17 cellular contexts compared by ENCODE assay signal in genomic region chr19:51359294-51359693, GRCh38. TPM values are rescaled to one million over a fixed set of nuclear protein-coding genes. Genes with fewer than 3 reads are reported as not detected.
A peak's percentile ranks its signal among the peaks of the same experiment; 100 is the strongest.
DNase-seq lines count a peak whose midpoint lies in the region; ATAC-seq and TF ChIP-seq lines count a peak whose summit lies in the region.
"Had no signal": no experiment of that assay in that cellular context is flagged by ENCODE, and none has a peak within 500 bp of the region (broad histone marks: within the 10 kb centered on the region; RNA-seq: fewer than 3 reads in every experiment).

No MANE protein-coding gene starts in this region.

- ATAC-seq in activated CD4-positive, alpha-beta T cell treated with anti-CD3 and anti-CD28 coated beads for 36 hours, result no peak
- ATAC-seq in foreskin keratinocyte, result peak; percentile 79
- no peak for ATAC-seq in naive thymus-derived CD4-positive, alpha-beta T cell

- intact Hi-C loops in activated CD4-positive, alpha-beta T cell treated with anti-CD3 and anti-CD28 coated beads for 36 hours (cut with DNase I, micrococcal nuclease), result no loop called here
- intact Hi-C loops in naive thymus-derived CD4-positive, alpha-beta T cell (cut with micrococcal nuclease), result no loop called here

- no peaks in the 10 kb centered on the region for H3K27me3 Mint-ChIP-seq in activated CD4-positive, alpha-beta T cell treated with anti-CD3 and anti-CD28 coated beads, Interleukin-2, amount 10 ng/mL, durations not matched to agents 7 days and 5 days
- H3K27me3 Mint-ChIP-seq in activated CD4-positive, alpha-beta T cell treated with anti-CD3 and anti-CD28 coated beads for 36 hours, result no peaks in the 10 kb centered on the region
- H3K27me3 Mint-ChIP-seq in naive thymus-derived CD4-positive, alpha-beta T cell, result no peaks in the 10 kb centered on the region

- in situ Hi-C loops in GM13976 (cut with MboI; ENCODE audit: low sequenced_read_pairs, unreplicated experiment), result no loop called here

- no peak overlapping the region for H3K4me3 ChIP-seq in stomach smooth muscle (ENCODE audit: low read length in 2 of 2)
- no peak overlapping the region for H3K4me3 ChIP-seq in naive thymus-derived CD4-positive, alpha-beta T cell (ENCODE audit: low read length)
- H3K4me3 ChIP-seq: SJCRH30, thyroid gland had no signal

- no peak for TF ChIP-seq CTCF in foreskin keratinocyte (conservative IDR thresholded peaks at IDR 0.05)
- no peak for TF ChIP-seq CTCF in GM13976 (IDR thresholded peaks at IDR 0.05; ENCODE audit: borderline replicate concordance, control extremely low read depth, extremely low read depth, insufficient read depth, missing control alignments)

- H3K4me1 ChIP-seq in foreskin keratinocyte (peaks cover 3% of the 10 kb centered on the region), stomach smooth muscle (ENCODE audit: control insufficient read depth, insufficient read depth, low read length) (peaks cover 34% of the 10 kb centered on the region)
- H3K4me1 ChIP-seq in naive thymus-derived CD4-positive, alpha-beta T cell (ENCODE audit: control insufficient read depth in 2 of 2, insufficient read depth in 2 of 2, low read length in 2 of 2), result peaks cover 7 to 20% of the 10 kb centered on the region in 2 donors
- H3K4me1 ChIP-seq: SJCRH30 had no signal

- H3K9me3 Mint-ChIP-seq in activated CD4-positive, alpha-beta T cell treated with anti-CD3 and anti-CD28 coated beads, Interleukin-2, amount 10 ng/mL, durations not matched to agents 7 days and 5 days, result no peaks in the 10 kb centered on the region
- H3K9me3 Mint-ChIP-seq in activated CD4-positive, alpha-beta T cell treated with anti-CD3 and anti-CD28 coated beads for 36 hours (ENCODE audit: low read depth), result peaks cover 2% of the 10 kb centered on the region
- no peaks in the 10 kb centered on the region for H3K9me3 Mint-ChIP-seq in naive thymus-derived CD4-positive, alpha-beta T cell

- H3K27me3 ChIP-seq in foreskin keratinocyte (no peaks in the 10 kb centered on the region), stomach smooth muscle (ENCODE audit: control insufficient read depth in 1 of 2, insufficient read depth in 2 of 2, low read length in 2 of 2) (no peaks in the 10 kb centered on the region)
- H3K27me3 ChIP-seq in naive thymus-derived CD4-positive, alpha-beta T cell (ENCODE audit: control insufficient read depth in 2 of 2, insufficient read depth in 2 of 2, low read length in 2 of 2), result no peaks in the 10 kb centered on the region
- H3K27me3 ChIP-seq: SJCRH30, thyroid gland had no signal

- peak overlapping the region in 1 of 2 donors; percentile 29 for H3K9ac ChIP-seq in stomach smooth muscle (ENCODE audit: low read length in 2 of 2)

- DNase-seq in activated CD4-positive, alpha-beta T cell treated with anti-CD3 and anti-CD28 coated beads, Interleukin-2, amount 10 ng/mL, durations not matched to agents 7 days and 5 days, result no peak
- DNase-seq in activated CD4-positive, alpha-beta T cell treated with anti-CD3 and anti-CD28 coated beads for 36 hours, result no peak
- DNase-seq in amniotic epithelial cell (ENCODE audit: low read depth), result peak; percentile 98
- DNase-seq in foreskin keratinocyte, result peak; percentile 74 to 82
- DNase-seq in GM13976 (ENCODE audit: low spot score), result no peak
- DNase-seq in naive thymus-derived CD4-positive, alpha-beta T cell, result no peak
- DNase-seq in GDM1 (lab: John Stamatoyannopoulos, UW), result no peak
- DNase-seq: activated CD4-positive, alpha-beta T cell treated with anti-CD3 and anti-CD28 coated beads for 1 hour; GF-D8; GOT3; immature natural killer cell; NCI-H446; SJCRH30; thyroid gland had no signal

- CTCF ChIA-PET in activated CD4-positive, alpha-beta T cell treated with anti-CD3 and anti-CD28 coated beads, Interleukin-2, amount 10 ng/mL, durations not matched to agents 7 days and 5 days (lab: Charles Lee), result interaction anchor here (0.7 to 2.7 kb wide), 4 partner anchors 9 to 35 kb away, joined by 3 to 8 read pairs (median 3); no protein-coding TSS in a partner anchor
- CTCF ChIA-PET in activated CD4-positive, alpha-beta T cell treated with anti-CD3 and anti-CD28 coated beads for 36 hours (lab: Charles Lee), result interaction anchor here (0.6 to 1.8 kb wide), 4 partner anchors 11 to 62 kb away, joined by 3 to 9 read pairs (median 7); partner anchors contain the start of gene VSIG10L
- CTCF ChIA-PET in naive thymus-derived CD4-positive, alpha-beta T cell (lab: Charles Lee), result interaction anchor here (0.6 kb wide), 1 partner anchor 292 kb away, joined by 8 read pairs; no protein-coding TSS in a partner anchor

- H3K27ac ChIP-seq in foreskin keratinocyte (no peak overlapping the region), stomach smooth muscle (ENCODE audit: low read length) (peak overlapping the region; percentile 55)
- no peak overlapping the region for H3K27ac ChIP-seq in naive thymus-derived CD4-positive, alpha-beta T cell (ENCODE audit: low read depth, low read length)
- H3K27ac ChIP-seq: SJCRH30, thyroid gland had no signal

- H3K27ac Mint-ChIP-seq in activated CD4-positive, alpha-beta T cell treated with anti-CD3 and anti-CD28 coated beads, Interleukin-2, amount 10 ng/mL, durations not matched to agents 7 days and 5 days, result peak overlapping the region; percentile 17
- no peak overlapping the region for H3K27ac Mint-ChIP-seq in activated CD4-positive, alpha-beta T cell treated with anti-CD3 and anti-CD28 coated beads for 36 hours
- H3K27ac Mint-ChIP-seq in naive thymus-derived CD4-positive, alpha-beta T cell, result peak overlapping the region in 2 of 9 donors; percentile 50 to 72
- H3K27ac Mint-ChIP-seq: immature natural killer cell had no signal

- H3K36me3 ChIP-seq in stomach smooth muscle (ENCODE audit: control insufficient read depth in 2 of 2, insufficient read depth in 2 of 2, low read length in 2 of 2), result peaks cover 0 to 2% of the 10 kb centered on the region in 2 donors
- H3K36me3 ChIP-seq in naive thymus-derived CD4-positive, alpha-beta T cell (ENCODE audit: control insufficient read depth in 2 of 3, insufficient read depth in 3 of 3, low read length in 3 of 3), result no peaks in the 10 kb centered on the region
- H3K36me3 ChIP-seq: SJCRH30, thyroid gland had no signal

- H3K4me3 Mint-ChIP-seq in activated CD4-positive, alpha-beta T cell treated with anti-CD3 and anti-CD28 coated beads, Interleukin-2, amount 10 ng/mL, durations not matched to agents 7 days and 5 days, result no peak overlapping the region
- no peak overlapping the region for H3K4me3 Mint-ChIP-seq in activated CD4-positive, alpha-beta T cell treated with anti-CD3 and anti-CD28 coated beads for 36 hours
- H3K4me3 Mint-ChIP-seq in naive thymus-derived CD4-positive, alpha-beta T cell, result no peak overlapping the region
- H3K4me3 Mint-ChIP-seq: immature natural killer cell had no signal

- H3K9me3 ChIP-seq in stomach smooth muscle (ENCODE audit: control insufficient read depth in 2 of 2, low read length in 2 of 2), result no peaks in the 10 kb centered on the region
- no peaks in the 10 kb centered on the region for H3K9me3 ChIP-seq in naive thymus-derived CD4-positive, alpha-beta T cell (ENCODE audit: control insufficient read depth in 2 of 3, low read length in 3 of 3)
- H3K9me3 ChIP-seq: SJCRH30, thyroid gland had no signal

- peaks cover 13% of the 10 kb centered on the region for H3K36me3 Mint-ChIP-seq in activated CD4-positive, alpha-beta T cell treated with anti-CD3 and anti-CD28 coated beads, Interleukin-2, amount 10 ng/mL, durations not matched to agents 7 days and 5 days (ENCODE audit: low read depth)
- peaks cover 20% of the 10 kb centered on the region for H3K36me3 Mint-ChIP-seq in activated CD4-positive, alpha-beta T cell treated with anti-CD3 and anti-CD28 coated beads for 36 hours (ENCODE audit: low read depth)
- H3K36me3 Mint-ChIP-seq in naive thymus-derived CD4-positive, alpha-beta T cell, result peaks cover 0 to 14% (median 0%) of the 10 kb centered on the region in 5 donors

- H3K4me1 Mint-ChIP-seq in activated CD4-positive, alpha-beta T cell treated with anti-CD3 and anti-CD28 coated beads, Interleukin-2, amount 10 ng/mL, durations not matched to agents 7 days and 5 days, result peaks cover 55% of the 10 kb centered on the region
- peaks cover 55% of the 10 kb centered on the region for H3K4me1 Mint-ChIP-seq in activated CD4-positive, alpha-beta T cell treated with anti-CD3 and anti-CD28 coated beads for 36 hours
- peaks cover 35 to 52% (median 43%) of the 10 kb centered on the region in 7 donors for H3K4me1 Mint-ChIP-seq in naive thymus-derived CD4-positive, alpha-beta T cell

- POLR2A ChIA-PET in activated CD4-positive, alpha-beta T cell treated with anti-CD3 and anti-CD28 coated beads, Interleukin-2, amount 10 ng/mL, durations not matched to agents 7 days and 5 days (lab: Charles Lee), result interaction anchor here (0.6 kb wide), 1 partner anchor 11 kb away, joined by 3 read pairs; no protein-coding TSS in a partner anchor
- POLR2A ChIA-PET in activated CD4-positive, alpha-beta T cell treated with anti-CD3 and anti-CD28 coated beads for 36 hours (lab: Charles Lee), result interaction anchor here (0.6 kb wide), 1 partner anchor 1018 kb away, joined by 3 read pairs; no protein-coding TSS in a partner anchor
- POLR2A ChIA-PET in naive thymus-derived CD4-positive, alpha-beta T cell (lab: Charles Lee), result interaction anchor here (0.7 to 1.1 kb wide), 2 partner anchors 21 to 297 kb away, joined by 3 to 5 read pairs; no protein-coding TSS in a partner anchor

RNA-seq across cellular contexts. Expression of gene ETFB, which starts 6.9 kb away (rescaled TPM):
- total RNA-seq in activated CD4-positive, alpha-beta T cell treated with anti-CD3 and anti-CD28 coated beads, Interleukin-2, amount 10 ng/mL, durations not matched to agents 7 days and 5 days, result 100 to 1,000 TPM; 108 to 132 TPM
- total RNA-seq in activated CD4-positive, alpha-beta T cell treated with anti-CD3 and anti-CD28 coated beads for 36 hours, result 100 to 1,000 TPM; 108 to 172 TPM
- 74.1 and 82.2 TPM in 2 replicates for total RNA-seq in foreskin keratinocyte
- 119 and 120 TPM in 2 replicates for polyA plus RNA-seq in foreskin keratinocyte
- 10 to 100 TPM; 31.8 to 90.3 (median 47.1) TPM for total RNA-seq in naive thymus-derived CD4-positive, alpha-beta T cell
- 10 to 100 TPM; 78.0 to 83.7 TPM for polyA plus RNA-seq in naive thymus-derived CD4-positive, alpha-beta T cell

RNA-seq across cellular contexts. Expression of gene CLDND2, which starts 9.5 kb away (rescaled TPM):
- 1 to 10 TPM; 3.1 to 3.3 TPM for total RNA-seq in activated CD4-positive, alpha-beta T cell treated with anti-CD3 and anti-CD28 coated beads, Interleukin-2, amount 10 ng/mL, durations not matched to agents 7 days and 5 days
- 1 to 10 TPM; 3.2 to 4.9 TPM for total RNA-seq in activated CD4-positive, alpha-beta T cell treated with anti-CD3 and anti-CD28 coated beads for 36 hours
- total RNA-seq in foreskin keratinocyte, result 0.42 TPM in 1 of 2 replicates, not detected in the other
- 0.58 and 0.97 TPM in 2 replicates for polyA plus RNA-seq in foreskin keratinocyte
- total RNA-seq in naive thymus-derived CD4-positive, alpha-beta T cell, result 10 to 100 TPM in 1 of 5 experiments, 1 to 10 TPM in 1, under 1 TPM in 1, not detected in 2; 0.32 to 13.3 (median 4.4) TPM
- polyA plus RNA-seq in naive thymus-derived CD4-positive, alpha-beta T cell, result not detected
- total RNA-seq: A673, dermis microvascular lymphatic vessel endothelial cell, SJCRH30, thyroid gland had no signal

RNA-seq across cellular contexts. Expression of gene NKG7, which starts 13.2 kb away (rescaled TPM):
- total RNA-seq in activated CD4-positive, alpha-beta T cell treated with anti-CD3 and anti-CD28 coated beads, Interleukin-2, amount 10 ng/mL, durations not matched to agents 7 days and 5 days, result 10 to 100 TPM; 67.2 to 71.7 TPM
- total RNA-seq in activated CD4-positive, alpha-beta T cell treated with anti-CD3 and anti-CD28 coated beads for 36 hours, result 100 to 1,000 TPM in 1 of 2 experiments, 10 to 100 TPM in 1; 92.1 to 125 TPM
- not detected in 2 replicates for total RNA-seq in foreskin keratinocyte
- not detected in 2 replicates for polyA plus RNA-seq in foreskin keratinocyte
- total RNA-seq in naive thymus-derived CD4-positive, alpha-beta T cell, result 100 to 1,000 TPM in 1 of 5 experiments, 10 to 100 TPM in 2, 1 to 10 TPM in 2; 3.9 to 336 (median 62.3) TPM
- polyA plus RNA-seq in naive thymus-derived CD4-positive, alpha-beta T cell, result 1 to 10 TPM; 8.9 to 9.8 TPM
- total RNA-seq: A673, dermis microvascular lymphatic vessel endothelial cell, SJCRH30 had no signal

RNA-seq across cellular contexts. Expression of gene VSIG10L, which starts 17.4 kb away (rescaled TPM):
- total RNA-seq in activated CD4-positive, alpha-beta T cell treated with anti-CD3 and anti-CD28 coated beads, Interleukin-2, amount 10 ng/mL, durations not matched to agents 7 days and 5 days, result 1 to 10 TPM in 1 of 2 experiments, under 1 TPM in 1; 0.99 to 1.2 TPM
- 1 to 10 TPM; 4.5 to 4.6 TPM for total RNA-seq in activated CD4-positive, alpha-beta T cell treated with anti-CD3 and anti-CD28 coated beads for 36 hours
- 0.82 and 0.99 TPM in 2 replicates for total RNA-seq in foreskin keratinocyte
- polyA plus RNA-seq in foreskin keratinocyte, result 1.2 TPM in 2 replicates
- total RNA-seq in naive thymus-derived CD4-positive, alpha-beta T cell, result 1 to 10 TPM in 1 of 5 experiments, under 1 TPM in 3, not detected in 1; 0.13 to 1.1 (median 0.44) TPM
- not detected for polyA plus RNA-seq in naive thymus-derived CD4-positive, alpha-beta T cell

RNA-seq across cellular contexts. Expression of gene LIM2, which starts 28.5 kb away (rescaled TPM):
- not detected for total RNA-seq in activated CD4-positive, alpha-beta T cell treated with anti-CD3 and anti-CD28 coated beads, Interleukin-2, amount 10 ng/mL, durations not matched to agents 7 days and 5 days
- under 1 TPM in 1 of 2 experiments, not detected in 1; 0.27 TPM for total RNA-seq in activated CD4-positive, alpha-beta T cell treated with anti-CD3 and anti-CD28 coated beads for 36 hours
- not detected in 2 replicates for total RNA-seq in foreskin keratinocyte
- not detected in 2 replicates for polyA plus RNA-seq in foreskin keratinocyte
- total RNA-seq in naive thymus-derived CD4-positive, alpha-beta T cell, result 1 to 10 TPM in 1 of 5 experiments, not detected in 4; 1.2 TPM
- not detected for polyA plus RNA-seq in naive thymus-derived CD4-positive, alpha-beta T cell
- total RNA-seq: A673, dermis microvascular lymphatic vessel endothelial cell, SJCRH30, thyroid gland had no signal

Comparison
In these comparisons a context has a peak if more than half of its experiments do, and no peak if none do; other contexts are left out.
1. DNase-seq: peak in amniotic epithelial cell (single experiment) and foreskin keratinocyte (2 of 2); none in activated CD4-positive, alpha-beta T cell treated with anti-CD3 and anti-CD28 coated beads, Interleukin-2, amount 10 ng/mL, durations not matched to agents 7 days and 5 days (single experiment), activated CD4-positive, alpha-beta T cell treated with anti-CD3 and anti-CD28 coated beads for 36 hours (single experiment), GM13976 (single experiment), naive thymus-derived CD4-positive, alpha-beta T cell (0 of 9) and GDM1 (single experiment).